ENCODE assay signal across 8 cellular contexts in the genomic region with DNA sequence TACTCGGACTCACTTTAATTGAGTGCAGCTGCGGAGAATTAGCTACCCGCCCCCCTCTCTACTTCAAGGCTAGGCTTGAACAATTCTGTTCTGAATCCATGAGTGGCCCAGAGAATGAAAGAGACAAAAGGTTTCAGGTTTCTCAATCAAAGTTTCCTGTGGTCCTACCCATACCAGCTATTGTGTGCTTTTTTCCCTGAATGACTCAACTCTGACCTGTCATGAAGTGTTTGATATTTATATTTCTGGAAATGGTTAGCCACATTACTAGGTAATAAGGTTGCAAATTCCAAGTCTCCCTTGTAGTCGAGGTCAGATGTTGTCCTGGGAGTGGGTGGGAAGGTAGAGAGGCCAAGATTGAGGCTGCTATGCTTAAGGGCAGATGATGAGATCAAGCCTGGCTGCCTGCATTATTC.
DNase-seq lines count a peak whose midpoint lies in the region; ATAC-seq, FAIRE-seq and TF ChIP-seq lines count a peak whose summit lies in the region.

No MANE protein-coding gene starts in this region.

- no peak overlapping the region for H3K9ac ChIP-seq in trophoblast cell (ENCODE audit: low read length)

- H3K36me3 ChIP-seq in bronchial epithelial cell (ENCODE audit: control insufficient read depth, insufficient read depth, low read length) (no peaks in the 10 kb centered on the region), trophoblast cell (ENCODE audit: control insufficient read depth in 1 of 2, insufficient read depth in 2 of 2, low read length in 2 of 2) (peaks cover 0 to 2% of the 10 kb centered on the region in 2 experiments)

- no peak overlapping the region for H4K12ac ChIP-seq in trophoblast cell (ENCODE audit: low read depth, low read length)

- H3K4me1 ChIP-seq in trophoblast cell (ENCODE audit: control insufficient read depth in 1 of 2, insufficient read depth in 2 of 2, low read length in 2 of 2) = peaks cover 10 to 18% of the 10 kb centered on the region in 2 experiments

- H4K8ac ChIP-seq in trophoblast cell (ENCODE audit: low read depth, low read length) = no peak overlapping the region

- no peak overlapping the region for H3K14ac ChIP-seq in trophoblast cell (ENCODE audit: low read length)

- peak overlapping the region; percentile 21 for H4K91ac ChIP-seq in trophoblast cell (ENCODE audit: low read depth, low read length)

- H3K27me3 ChIP-seq in bronchial epithelial cell (ENCODE audit: control insufficient read depth, insufficient read depth, low read length) = no peaks in the 10 kb centered on the region
- H3K27me3 ChIP-seq in trophoblast cell (ENCODE audit: insufficient read depth, low read length) = no peaks in the 10 kb centered on the region

- no peak for FAIRE-seq in bronchial epithelial cell (lab: Jason Lieb, UNC)

- H2AFZ ChIP-seq in trophoblast cell (ENCODE audit: insufficient read depth, low read length, poor library complexity) = no peak overlapping the region

- H3K4me3 ChIP-seq in bronchial epithelial cell (ENCODE audit: low read depth, low read length) (no peak overlapping the region), trophoblast cell (ENCODE audit: low read depth, low read length) (no peak overlapping the region)

- H3K4ac ChIP-seq in trophoblast cell (ENCODE audit: low read depth, low read length) = no peak overlapping the region

- no peaks in the 10 kb centered on the region for H3K79me2 ChIP-seq in trophoblast cell (ENCODE audit: control insufficient read depth, insufficient read depth, low read length, poor library complexity)

- WGBS in trophoblast cell (ENCODE audit: extremely low coverage, insufficient coverage, insufficient read length) = no CpG with 5 or more reads among the region's 4 CpGs

- DNase-seq in activated CD4-positive, CD25-positive, alpha-beta regulatory T cell (lab: John Stamatoyannopoulos, UW) = no peak
- DNase-seq in NCI-H2029 (lab: John Stamatoyannopoulos, UW) (peak; percentile 63), bronchial epithelial cell (ENCODE audit: low read depth) (peak; percentile 99), trophoblast cell (no peak), NCI-H82 (lab: John Stamatoyannopoulos, UW) (no peak), inferior parietal cortex (ENCODE audit: extremely low spot score) (no peak)

- no peak overlapping the region for H3K18ac ChIP-seq in trophoblast cell (ENCODE audit: low read length)

- no peak overlapping the region for H3K23ac ChIP-seq in trophoblast cell (ENCODE audit: low read length)

- no peak for TF ChIP-seq CTCF in bronchial epithelial cell (IDR thresholded peaks at IDR 0.05; ENCODE audit: insufficient read depth, low read length, severe bottlenecking)

- no peak overlapping the region for H3K4me2 ChIP-seq in trophoblast cell (ENCODE audit: low read length)

- peak overlapping the region; percentile 34 for H3K27ac ChIP-seq in trophoblast cell (ENCODE audit: low read depth, low read length)

- ATAC-seq in activated CD4-positive, CD25-positive, alpha-beta regulatory T cell treated with anti-CD3 and anti-CD28 coated beads, Interleukin-2, amount 50 U/mL, for 24 hours = peak; percentile 60 to 63
- ATAC-seq in HG02759 (IDR thresholded peaks at IDR 0.05; ENCODE audit: unreplicated experiment) = peak; percentile 68

- no peak overlapping the region for H2BK120ac ChIP-seq in trophoblast cell (ENCODE audit: insufficient read depth, low read length, poor library complexity)

- H2AK5ac ChIP-seq in trophoblast cell (ENCODE audit: low read length) = no peak overlapping the region

- H2BK5ac ChIP-seq in trophoblast cell (ENCODE audit: low read depth, low read length, poor library complexity) = no peak overlapping the region

- H2BK12ac ChIP-seq in trophoblast cell (ENCODE audit: low read length) = peak overlapping the region; percentile 84

- H3K79me1 ChIP-seq in trophoblast cell (ENCODE audit: low read length) = peaks cover 12% of the 10 kb centered on the region

- no peaks in the 10 kb centered on the region for H3K9me3 ChIP-seq in trophoblast cell (ENCODE audit: insufficient read depth, low read depth, low read length)

Comparison
In these comparisons a context has a peak if more than half of its experiments do, and no peak if none do; other contexts are left out.
1. DNase-seq: peak in NCI-H2029 (single experiment) and bronchial epithelial cell (single experiment); none in activated CD4-positive, CD25-positive, alpha-beta regulatory T cell (0 of 4), trophoblast cell (0 of 2), NCI-H82 (single experiment) and inferior parietal cortex (single experiment).